8 cellular contexts compared by ENCODE assay signal in the genomic region with DNA sequence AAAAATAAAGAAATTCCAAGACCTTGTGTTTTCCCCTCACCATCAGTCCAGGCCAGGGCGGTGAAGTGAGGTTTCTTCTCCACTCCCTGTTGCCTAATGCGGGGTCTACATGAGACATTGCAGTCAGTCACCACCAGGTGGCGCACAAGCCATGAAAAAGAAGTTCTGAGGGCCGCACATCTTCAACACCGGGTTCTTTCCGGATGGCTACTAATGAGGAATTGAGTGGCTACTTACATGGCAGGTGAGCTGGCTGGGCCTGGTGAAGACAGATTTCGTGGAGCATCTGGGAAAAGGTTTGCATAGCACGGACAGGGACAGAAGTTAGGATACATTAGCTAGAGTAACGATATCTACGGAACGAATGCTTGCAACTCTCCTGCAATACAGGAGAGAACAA. TPM values are rescaled to one million over a fixed set of nuclear protein-coding genes. Genes with fewer than 3 reads are reported as not detected.
A peak's percentile ranks its signal among the peaks of the same experiment; 100 is the strongest.
DNase-seq lines count a peak whose midpoint lies in the region; ATAC-seq and TF ChIP-seq lines count a peak whose summit lies in the region.

No MANE protein-coding gene starts in this region.

- DNase-seq in NCI-H1417 treated with DMSO at 0.1 percent for 48 hours (lab: John Stamatoyannopoulos, UW) = peak; percentile 9
- DNase-seq in activated naive CD8-positive, alpha-beta T cell treated with anti-CD3 and anti-CD28 coated beads, Interleukin-2, amount 50 U/mL, for 24 hours = peak; percentile 87
- peak; percentile 91 for DNase-seq in Right ventricle myocardium superior
- peak; percentile 84 for DNase-seq in prostate gland (ENCODE audit: low spot score)

- peak; percentile 87 for TF ChIP-seq CTCF in GM12872 (IDR thresholded peaks at IDR 0.05; ENCODE audit: insufficient read depth, low read depth, low read length)
- TF ChIP-seq CTCF in SU-DHL-6 (IDR thresholded peaks at IDR 0.05; ENCODE audit: insufficient read depth, low read length, poor library complexity, severe bottlenecking) = peak; percentile 96
- peak; percentile 84 to 96 (median 90) for TF ChIP-seq CTCF in prostate gland (IDR thresholded peaks at IDR 0.05)

- 27% methylated on average over 11 of the region's 11 CpGs for WGBS in prostate gland

- H3K9me2 ChIP-seq in SU-DHL-6 (replicated peaks; ENCODE audit: insufficient read depth, low read length) = no peaks in the 10 kb centered on the region

- no peaks in the 10 kb centered on the region for H3K79me2 ChIP-seq in SU-DHL-6 (ENCODE audit: insufficient read depth, low read length)

- H3F3A ChIP-seq in SU-DHL-6 (ENCODE audit: insufficient read depth) = no peaks in the 10 kb centered on the region

- H3K27me3 Mint-ChIP-seq in activated naive CD8-positive, alpha-beta T cell treated with anti-CD3 and anti-CD28 coated beads, Interleukin-2, amount 50 U/mL, for 24 hours = peaks cover 12% of the 10 kb centered on the region
- H3K27me3 Mint-ChIP-seq in stimulated activated memory B cell treated with anti-CD40 and anti-IgM and Interleukin-4, amounts not matched to agents 10 μg/mL and 1 μg/mL and 100 μg/mL, for 72 hours = peaks cover 12% of the 10 kb centered on the region

- H3K36me3 Mint-ChIP-seq in activated naive CD8-positive, alpha-beta T cell treated with anti-CD3 and anti-CD28 coated beads, Interleukin-2, amount 50 U/mL, for 24 hours (ENCODE audit: low read depth) = no peaks in the 10 kb centered on the region
- H3K36me3 Mint-ChIP-seq in stimulated activated memory B cell treated with anti-CD40 and anti-IgM and Interleukin-4, amounts not matched to agents 10 μg/mL and 1 μg/mL and 100 μg/mL, for 72 hours = no peaks in the 10 kb centered on the region

- peaks cover 6% of the 10 kb centered on the region for H3K4me1 ChIP-seq in prostate gland (replicated peaks)

- no peak overlapping the region for H2AFZ ChIP-seq in SU-DHL-6 (ENCODE audit: low read depth, low read length, severe bottlenecking)

- no peak overlapping the region for H3K27ac Mint-ChIP-seq in activated naive CD8-positive, alpha-beta T cell treated with anti-CD3 and anti-CD28 coated beads, Interleukin-2, amount 50 U/mL, for 24 hours
- no peak overlapping the region for H3K27ac Mint-ChIP-seq in stimulated activated memory B cell treated with anti-CD40 and anti-IgM and Interleukin-4, amounts not matched to agents 10 μg/mL and 1 μg/mL and 100 μg/mL, for 72 hours

- H3K4me3 Mint-ChIP-seq in activated naive CD8-positive, alpha-beta T cell treated with anti-CD3 and anti-CD28 coated beads, Interleukin-2, amount 50 U/mL, for 24 hours = no peak overlapping the region
- H3K4me3 Mint-ChIP-seq in stimulated activated memory B cell treated with anti-CD40 and anti-IgM and Interleukin-4, amounts not matched to agents 10 μg/mL and 1 μg/mL and 100 μg/mL, for 72 hours = no peak overlapping the region

- no peak overlapping the region for H3K4me3 ChIP-seq in SU-DHL-6 (ENCODE audit: insufficient read depth, low read length, poor library complexity, severe bottlenecking)
- H3K4me3 ChIP-seq in prostate gland = no peak overlapping the region

- peaks cover 21% of the 10 kb centered on the region for H3K4me1 Mint-ChIP-seq in activated naive CD8-positive, alpha-beta T cell treated with anti-CD3 and anti-CD28 coated beads, Interleukin-2, amount 50 U/mL, for 24 hours
- H3K4me1 Mint-ChIP-seq in stimulated activated memory B cell treated with anti-CD40 and anti-IgM and Interleukin-4, amounts not matched to agents 10 μg/mL and 1 μg/mL and 100 μg/mL, for 72 hours = peaks cover 16% of the 10 kb centered on the region

- H3K4me2 ChIP-seq in SU-DHL-6 (ENCODE audit: low read depth, low read length, poor library complexity, severe bottlenecking) = no peak overlapping the region

- no peak overlapping the region for H3K27ac ChIP-seq in SU-DHL-6 (ENCODE audit: low read depth, low read length)
- no peak overlapping the region for H3K27ac ChIP-seq in prostate gland

- H3K9me3 Mint-ChIP-seq in activated naive CD8-positive, alpha-beta T cell treated with anti-CD3 and anti-CD28 coated beads, Interleukin-2, amount 50 U/mL, for 24 hours = no peaks in the 10 kb centered on the region
- H3K9me3 Mint-ChIP-seq in stimulated activated memory B cell treated with anti-CD40 and anti-IgM and Interleukin-4, amounts not matched to agents 10 μg/mL and 1 μg/mL and 100 μg/mL, for 72 hours = no peaks in the 10 kb centered on the region

- ATAC-seq in activated naive CD8-positive, alpha-beta T cell treated with anti-CD3 and anti-CD28 coated beads, Interleukin-2, amount 50 U/mL, for 24 hours = no peak
- peak; percentile 66 for ATAC-seq in Right ventricle myocardium superior (ENCODE audit: poor library complexity)
- no peak for ATAC-seq in GM19328 (IDR thresholded peaks at IDR 0.05; ENCODE audit: unreplicated experiment)
- ATAC-seq in stimulated activated memory B cell treated with anti-CD40 and anti-IgM and Interleukin-4, amounts not matched to agents 10 μg/mL and 1 μg/mL and 100 μg/mL, for 72 hours = no peak

- H3K27me3 ChIP-seq in SU-DHL-6 (ENCODE audit: low read length) (no peaks in the 10 kb centered on the region), prostate gland (replicated peaks; ENCODE audit: insufficient read depth) (no peaks in the 10 kb centered on the region)

- H3K9me3 ChIP-seq in SU-DHL-6 (ENCODE audit: insufficient read depth, low read length) (no peaks in the 10 kb centered on the region), prostate gland (no peaks in the 10 kb centered on the region)

- H3K36me3 ChIP-seq in SU-DHL-6 (ENCODE audit: low read length) (no peaks in the 10 kb centered on the region), prostate gland (no peaks in the 10 kb centered on the region)

- no peak overlapping the region for H3K9ac ChIP-seq in SU-DHL-6 (ENCODE audit: low read length)

- no peaks in the 10 kb centered on the region for H4K20me1 ChIP-seq in SU-DHL-6 (ENCODE audit: low read depth, low read length)

- no peak for TF ChIP-seq POLR2A in prostate gland (IDR thresholded peaks at IDR 0.05)

- intact Hi-C loops in Right ventricle myocardium superior (cut with DNase I) (loop anchor here (2.0 to 10.0 kb wide), 2 partner anchors 132 to 392 kb away; no protein-coding TSS in a partner anchor), prostate gland (cut with DNase I) (loop anchor here (5.0 kb wide), 2 partner anchors 135 to 405 kb away; no protein-coding TSS in a partner anchor)

RNA-seq across cellular contexts. Expression of a gene that starts 15.8 kb away (rescaled TPM):
- total RNA-seq in Right ventricle myocardium superior (64.5 TPM), prostate gland (100 to 1,000 TPM; 253 to 351 TPM)

RNA-seq across cellular contexts. Expression of a gene that starts 36.3 kb away (rescaled TPM):
- total RNA-seq in Right ventricle myocardium superior (not detected), prostate gland (not detected)

RNA-seq across cellular contexts. Expression of a gene that starts 58.9 kb away (rescaled TPM):
- total RNA-seq in Right ventricle myocardium superior = 230 TPM
- total RNA-seq in prostate gland = 10 to 100 TPM; 61.7 to 72.1 TPM

Comparison
In these comparisons a context has a peak if more than half of its experiments do, and no peak if none do; other contexts are left out.
1. DNase-seq: peak in every context shown above with its lines; median percentile 91 in Right ventricle myocardium superior; 87 in activated naive CD8-positive, alpha-beta T cell treated with anti-CD3 and anti-CD28 coated beads, Interleukin-2, amount 50 U/mL, for 24 hours; 84 in prostate gland; 9 in NCI-H1417 treated with DMSO at 0.1 percent for 48 hours.